Comparison of ENCODE assay signal across 16 cellular contexts in genomic region chr18:50131591-50131990, GRCh38.
DNase-seq lines count a peak whose midpoint lies in the region; ATAC-seq and TF ChIP-seq lines count a peak whose summit lies in the region.
"Had no signal": no experiment of that assay in that cellular context is flagged by ENCODE, and none has a peak within 500 bp of the region (broad histone marks: within the 10 kb centered on the region; RNA-seq: fewer than 3 reads in every experiment).

No MANE protein-coding gene starts in this region.

- no peaks in the 10 kb centered on the region for H3K27me3 ChIP-seq in body of pancreas
- H3K27me3 ChIP-seq: thyroid gland had no signal

- no peak overlapping the region for H3K27ac ChIP-seq in body of pancreas
- H3K27ac ChIP-seq: thyroid gland had no signal

- DNase-seq in activated naive CD8-positive, alpha-beta T cell treated with anti-CD3 and anti-CD28 coated beads, Interleukin-2, amount 50 U/mL, for 24 hours, result no peak
- DNase-seq in activated naive CD8-positive, alpha-beta T cell treated with anti-CD3 and anti-CD28 coated beads for 36 hours, result no peak
- DNase-seq in body of pancreas, result no peak
- no peak for DNase-seq in left ventricle myocardium superior
- no peak for DNase-seq in NCI-H510A (lab: John Stamatoyannopoulos, UW)
- no peak for DNase-seq in central memory CD4-positive, alpha-beta T cell
- DNase-seq: activated T-cell treated with anti-CD3 and anti-CD28 coated beads, Interleukin-2, amount 50 U/mL, for 1 hour; cortex of kidney; mesendoderm; NCI-H187 treated with DMSO at 0.1 percent for 48 hours; right cardiac atrium; stimulated activated CD4-positive, alpha-beta T cell treated with anti-CD3 and anti-CD28 coated beads, Interleukin-2, amount 100 ng/mL, for 24 hours; thyroid gland had no signal

- H3K9me3 Mint-ChIP-seq in activated naive CD8-positive, alpha-beta T cell treated with anti-CD3 and anti-CD28 coated beads, Interleukin-2, amount 50 U/mL, for 24 hours, result no peaks in the 10 kb centered on the region
- no peaks in the 10 kb centered on the region for H3K9me3 Mint-ChIP-seq in activated naive CD8-positive, alpha-beta T cell treated with anti-CD3 and anti-CD28 coated beads for 36 hours
- H3K9me3 Mint-ChIP-seq: neural crest cell had no signal

- H3K27me3 Mint-ChIP-seq in activated naive CD8-positive, alpha-beta T cell treated with anti-CD3 and anti-CD28 coated beads, Interleukin-2, amount 50 U/mL, for 24 hours, result peaks cover 41% of the 10 kb centered on the region
- H3K27me3 Mint-ChIP-seq in activated naive CD8-positive, alpha-beta T cell treated with anti-CD3 and anti-CD28 coated beads for 36 hours, result peaks cover 59% of the 10 kb centered on the region

- no peaks in the 10 kb centered on the region for H3K36me3 ChIP-seq in body of pancreas (replicated peaks in 1 of 2; ENCODE audit: insufficient read depth in 1 of 2, low read depth in 2 of 2)
- H3K36me3 ChIP-seq: thyroid gland had no signal

- no peak overlapping the region for H3K27ac Mint-ChIP-seq in activated naive CD8-positive, alpha-beta T cell treated with anti-CD3 and anti-CD28 coated beads, Interleukin-2, amount 50 U/mL, for 24 hours
- H3K27ac Mint-ChIP-seq in activated naive CD8-positive, alpha-beta T cell treated with anti-CD3 and anti-CD28 coated beads for 36 hours, result no peak overlapping the region

- H3K36me3 Mint-ChIP-seq in activated naive CD8-positive, alpha-beta T cell treated with anti-CD3 and anti-CD28 coated beads, Interleukin-2, amount 50 U/mL, for 24 hours (ENCODE audit: low read depth), result no peaks in the 10 kb centered on the region
- H3K36me3 Mint-ChIP-seq in activated naive CD8-positive, alpha-beta T cell treated with anti-CD3 and anti-CD28 coated beads for 36 hours, result no peaks in the 10 kb centered on the region

- no peak for TF ChIP-seq POLR2A in body of pancreas (IDR thresholded peaks at IDR 0.05)

- no peaks in the 10 kb centered on the region for H3K9me3 ChIP-seq in body of pancreas
- H3K9me3 ChIP-seq: thyroid gland had no signal

- no peak overlapping the region for H3K4me3 Mint-ChIP-seq in activated naive CD8-positive, alpha-beta T cell treated with anti-CD3 and anti-CD28 coated beads, Interleukin-2, amount 50 U/mL, for 24 hours
- H3K4me3 Mint-ChIP-seq in activated naive CD8-positive, alpha-beta T cell treated with anti-CD3 and anti-CD28 coated beads for 36 hours, result no peak overlapping the region
- H3K4me3 Mint-ChIP-seq: neural crest cell had no signal

- ATAC-seq in activated naive CD8-positive, alpha-beta T cell treated with anti-CD3 and anti-CD28 coated beads, Interleukin-2, amount 50 U/mL, for 24 hours, result peak; percentile 98
- ATAC-seq in HG03378 (IDR thresholded peaks at IDR 0.05; ENCODE audit: unreplicated experiment), result peak; percentile 51
- ATAC-seq in body of pancreas, result peak; percentile 9
- ATAC-seq in left ventricle myocardium superior, result no peak
- ATAC-seq in GM19455 (IDR thresholded peaks at IDR 0.05; ENCODE audit: unreplicated experiment), result no peak
- ATAC-seq: right cardiac atrium had no signal

- peaks cover 14% of the 10 kb centered on the region for H3K4me1 Mint-ChIP-seq in activated naive CD8-positive, alpha-beta T cell treated with anti-CD3 and anti-CD28 coated beads, Interleukin-2, amount 50 U/mL, for 24 hours
- peaks cover 14% of the 10 kb centered on the region for H3K4me1 Mint-ChIP-seq in activated naive CD8-positive, alpha-beta T cell treated with anti-CD3 and anti-CD28 coated beads for 36 hours

- intact Hi-C loops in body of pancreas (cut with DNase I), result no loop called here
- intact Hi-C loops in left ventricle myocardium superior (cut with micrococcal nuclease), result no loop called here

- H3K4me1 ChIP-seq in body of pancreas, result peaks cover 25% of the 10 kb centered on the region

- no peak overlapping the region for H3K4me3 ChIP-seq in body of pancreas
- H3K4me3 ChIP-seq: thyroid gland had no signal

- no peak for TF ChIP-seq CTCF in body of pancreas (IDR thresholded peaks at IDR 0.05)

Comparison
In these comparisons a context has a peak if more than half of its experiments do, and no peak if none do; other contexts are left out.
1. ATAC-seq: peak in activated naive CD8-positive, alpha-beta T cell treated with anti-CD3 and anti-CD28 coated beads, Interleukin-2, amount 50 U/mL, for 24 hours (single experiment), HG03378 (single experiment) and body of pancreas (single experiment); none in left ventricle myocardium superior (single experiment) and GM19455 (single experiment).